Comparison of ENCODE assay signal across 22 cellular contexts in genomic region chr3:112466041-112466440, GRCh38. TPM values are rescaled to one million over a fixed set of nuclear protein-coding genes. Genes with fewer than 3 reads are reported as not detected.
DNase-seq lines count a peak whose midpoint lies in the region; ATAC-seq and TF ChIP-seq lines count a peak whose summit lies in the region.
"Had no signal": no experiment of that assay in that cellular context is flagged by ENCODE, and none has a peak within 500 bp of the region (broad histone marks: within the 10 kb centered on the region; RNA-seq: fewer than 3 reads in every experiment).

No MANE protein-coding gene starts in this region.

- H2BK15ac ChIP-seq in H9 (ENCODE audit: low read depth, low read length) = no peak overlapping the region

- no peak overlapping the region for H2AK5ac ChIP-seq in H9 (ENCODE audit: insufficient read length, low read length)

- H3K9ac ChIP-seq in H9 (ENCODE audit: extremely low read depth, insufficient read length, low read length) = no peak overlapping the region
- no peak overlapping the region for H3K9ac ChIP-seq in neural progenitor cell

- H2AFZ ChIP-seq in H9 (ENCODE audit: low read length) (no peak overlapping the region), neural progenitor cell (replicated peaks) (no peak overlapping the region)

- H3K4me2 ChIP-seq in H9 (ENCODE audit: insufficient read depth, insufficient read length, low read length) (peak overlapping the region; percentile 21), neural progenitor cell (no peak overlapping the region)

- no peak for ATAC-seq in activated naive CD8-positive, alpha-beta T cell treated with anti-CD3 and anti-CD28 coated beads, Interleukin-2, amount 50 U/mL, for 24 hours
- no peak for ATAC-seq in naive B cell (ENCODE audit: low read depth in 2 of 2)
- ATAC-seq in GM19395 (IDR thresholded peaks at IDR 0.05; ENCODE audit: unreplicated experiment) = no peak
- ATAC-seq: HCT116, SK-N-SH treated with all-trans-retinoic acid at 6 μM for 48 hours had no signal

- H4K8ac ChIP-seq in H9 (replicated peaks; ENCODE audit: insufficient read length, low read depth, low read length) = no peak overlapping the region

- H3K14ac ChIP-seq in H9 (ENCODE audit: insufficient read depth, low read length) = no peak overlapping the region

- DNase-seq in COLO829 (ENCODE audit: low spot score) (peak; percentile 77), H9 (no peak), naive B cell (no peak), neural progenitor cell (ENCODE audit: low spot score) (no peak), chondrocyte (ENCODE audit: low spot score) (no peak)
- no peak for DNase-seq in activated naive CD8-positive, alpha-beta T cell treated with anti-CD3 and anti-CD28 coated beads, Interleukin-2, amount 50 U/mL, for 24 hours
- DNase-seq in stimulated activated CD4-positive, alpha-beta T cell treated with anti-CD3 and anti-CD28 coated beads, Interleukin-12 subunit alpha, Interleukin-12 subunit beta, amount 100 ng/mL, for 4 hours = no peak
- DNase-seq: BE2C; CD8-positive, alpha-beta memory T cell; DMS 273 treated with DMSO at 0.1 percent for 48 hours; KBM-7; NCI-H1048; NCI-H146; NCI-H2081 treated with DMSO at 0.1 percent for 48 hours; NCI-H345; NCI-H526 treated with DMSO at 0.1 percent for 48 hours had no signal

- no peaks in the 10 kb centered on the region for H3K9me3 Mint-ChIP-seq in H9
- peaks cover 11% of the 10 kb centered on the region for H3K9me3 Mint-ChIP-seq in activated naive CD8-positive, alpha-beta T cell treated with anti-CD3 and anti-CD28 coated beads, Interleukin-2, amount 50 U/mL, for 24 hours
- H3K9me3 Mint-ChIP-seq in naive B cell = peaks cover 0 to 2% (median 0%) of the 10 kb centered on the region in 7 donors
- H3K9me3 Mint-ChIP-seq in neural progenitor cell = no peaks in the 10 kb centered on the region
- no peaks in the 10 kb centered on the region for H3K9me3 Mint-ChIP-seq in chondrocyte (ENCODE audit: low read depth)
- H3K9me3 Mint-ChIP-seq: CD8-positive, alpha-beta memory T cell had no signal

- H3K9me3 ChIP-seq in H9 (ENCODE audit: control insufficient read depth, low read depth, low read length) (no peaks in the 10 kb centered on the region), neural progenitor cell (ENCODE audit: low read depth) (no peaks in the 10 kb centered on the region)
- H3K9me3 ChIP-seq: BE2C had no signal

- no peak overlapping the region for H3K4ac ChIP-seq in H9 (ENCODE audit: low read depth, low read length)

- H4K91ac ChIP-seq in H9 (ENCODE audit: insufficient read length, low read depth, low read length) = no peak overlapping the region

- H3K27me3 ChIP-seq in H9 (ENCODE audit: insufficient read depth, low read length) = no peaks in the 10 kb centered on the region
- H3K27me3 ChIP-seq in neural progenitor cell = no peaks in the 10 kb centered on the region
- H3K27me3 ChIP-seq: BE2C had no signal

- no peak overlapping the region for H3K23ac ChIP-seq in H9 (ENCODE audit: insufficient read length, low read depth, low read length)

- H3K36me3 Mint-ChIP-seq in H9 (ENCODE audit: insufficient read depth in 1 of 3, low read depth in 3 of 3) (no peaks in the 10 kb centered on the region), naive B cell (peaks cover 32 to 66% of the 10 kb centered on the region in 2 donors), neural progenitor cell (no peaks in the 10 kb centered on the region), chondrocyte (ENCODE audit: low read depth) (no peaks in the 10 kb centered on the region)
- H3K36me3 Mint-ChIP-seq in activated naive CD8-positive, alpha-beta T cell treated with anti-CD3 and anti-CD28 coated beads, Interleukin-2, amount 50 U/mL, for 24 hours (ENCODE audit: low read depth) = peaks cover 66% of the 10 kb centered on the region

- no peak overlapping the region for H3K4me3 ChIP-seq in neural progenitor cell

- H3K27ac Mint-ChIP-seq in H9 = no peak overlapping the region; a peak in 1 of 7 replicates
- H3K27ac Mint-ChIP-seq in activated naive CD8-positive, alpha-beta T cell treated with anti-CD3 and anti-CD28 coated beads, Interleukin-2, amount 50 U/mL, for 24 hours = peak overlapping the region; percentile 47
- peak overlapping the region in 4 of 6 donors; percentile 14 to 91 (median 68) for H3K27ac Mint-ChIP-seq in naive B cell
- H3K27ac Mint-ChIP-seq in neural progenitor cell = no peak overlapping the region
- no peak overlapping the region for H3K27ac Mint-ChIP-seq in chondrocyte (ENCODE audit: unreplicated experiment)

- H3K4me1 ChIP-seq in H9 (ENCODE audit: insufficient read depth, low read length) = peaks cover 4% of the 10 kb centered on the region; the same call in 1 of the 2 replicates
- H3K4me1 ChIP-seq in neural progenitor cell = no peaks in the 10 kb centered on the region
- H3K4me1 ChIP-seq: BE2C had no signal

- no peak overlapping the region for H3K18ac ChIP-seq in H9 (ENCODE audit: insufficient read length, low read depth, low read length)

- H3K27ac ChIP-seq in H9 (ENCODE audit: insufficient read length, low read depth, low read length) = no peak overlapping the region
- no peak overlapping the region for H3K27ac ChIP-seq in neural progenitor cell
- H3K27ac ChIP-seq: HL-60 had no signal

- H2BK5ac ChIP-seq in H9 (ENCODE audit: insufficient read length, low read length) = no peak overlapping the region

- no peak overlapping the region for H2BK120ac ChIP-seq in H9 (ENCODE audit: low read depth, low read length, poor library complexity, severe bottlenecking)

- H2BK12ac ChIP-seq in H9 (ENCODE audit: insufficient read length, low read depth, low read length) = no peak overlapping the region

- no CpG with 5 or more reads among the region's 2 CpGs for WGBS in H9 (ENCODE audit: extremely low coverage, insufficient read length, low lambda C conversion rate)

- H3K4me1 Mint-ChIP-seq in H9 = peaks cover 10 to 16% of the 10 kb centered on the region in 2 experiments
- H3K4me1 Mint-ChIP-seq in activated naive CD8-positive, alpha-beta T cell treated with anti-CD3 and anti-CD28 coated beads, Interleukin-2, amount 50 U/mL, for 24 hours = peaks cover 87% of the 10 kb centered on the region
- peaks cover 63 to 95% (median 75%) of the 10 kb centered on the region in 3 donors for H3K4me1 Mint-ChIP-seq in naive B cell
- no peaks in the 10 kb centered on the region for H3K4me1 Mint-ChIP-seq in neural progenitor cell
- peaks cover 30% of the 10 kb centered on the region for H3K4me1 Mint-ChIP-seq in chondrocyte (ENCODE audit: low read depth)

- no peaks in the 10 kb centered on the region for H3K23me2 ChIP-seq in H9 (ENCODE audit: insufficient read length, low read depth, low read length, poor library complexity, severe bottlenecking)

- no peak overlapping the region for H4K5ac ChIP-seq in H9 (ENCODE audit: insufficient read length, low read depth, low read length)

- no peak overlapping the region for H2BK20ac ChIP-seq in H9 (ENCODE audit: low read depth, low read length, poor library complexity, severe bottlenecking)

- no peaks in the 10 kb centered on the region for H3K79me2 ChIP-seq in H9 (ENCODE audit: insufficient read depth, low read length)
- H3K79me2 ChIP-seq in neural progenitor cell (ENCODE audit: low read depth) = no peaks in the 10 kb centered on the region

- no peaks in the 10 kb centered on the region for H3K36me3 ChIP-seq in neural progenitor cell
- H3K36me3 ChIP-seq: BE2C had no signal

- H3K27me3 Mint-ChIP-seq in H9 (ENCODE audit: low read depth) (no peaks in the 10 kb centered on the region), naive B cell (no peaks in the 10 kb centered on the region), neural progenitor cell (ENCODE audit: insufficient read depth, low read depth) (peaks cover 2% of the 10 kb centered on the region), chondrocyte (ENCODE audit: low read depth) (no peaks in the 10 kb centered on the region)
- no peaks in the 10 kb centered on the region for H3K27me3 Mint-ChIP-seq in activated naive CD8-positive, alpha-beta T cell treated with anti-CD3 and anti-CD28 coated beads, Interleukin-2, amount 50 U/mL, for 24 hours
- H3K27me3 Mint-ChIP-seq: CD8-positive, alpha-beta memory T cell had no signal

- H3K4me3 Mint-ChIP-seq in H9 (no peak overlapping the region), naive B cell (peak overlapping the region in 6 of 8 donors; percentile 9 to 67 (median 40)), neural progenitor cell (no peak overlapping the region), chondrocyte (ENCODE audit: unreplicated experiment) (no peak overlapping the region)
- H3K4me3 Mint-ChIP-seq in activated naive CD8-positive, alpha-beta T cell treated with anti-CD3 and anti-CD28 coated beads, Interleukin-2, amount 50 U/mL, for 24 hours = no peak overlapping the region

- H4K20me1 ChIP-seq in H9 (ENCODE audit: control insufficient read depth, insufficient read depth, insufficient read length) (no peaks in the 10 kb centered on the region), neural progenitor cell (ENCODE audit: low read depth) (no peaks in the 10 kb centered on the region)

- no peaks in the 10 kb centered on the region for H3K79me1 ChIP-seq in H9 (ENCODE audit: insufficient read depth, low read depth, low read length, poor library complexity, severe bottlenecking)

- H3T11ph ChIP-seq in H9 (ENCODE audit: low read length) = no peak overlapping the region

- no peak for TF ChIP-seq CTCF in H9 (conservative IDR thresholded peaks at IDR 0.05)
- no peak for TF ChIP-seq CTCF in neural progenitor cell (IDR thresholded peaks at IDR 0.05)
- TF ChIP-seq CTCF in chondrocyte (IDR thresholded peaks at IDR 0.05) = no peak

- H3K56ac ChIP-seq in H9 (ENCODE audit: insufficient read length, low read depth, low read length) = no peak overlapping the region

- no peaks in the 10 kb centered on the region for H3F3A ChIP-seq in neural progenitor cell (ENCODE audit: low read depth)

RNA-seq across cellular contexts. Expression of gene BTLA, which starts 33.2 kb away (rescaled TPM):
- total RNA-seq in H9 (2021) (not detected in 2 replicates), neural progenitor cell (ENCODE audit: low replicate concordance) (3.9 TPM in 1 of 2 replicates, not detected in the other), chondrocyte (0.42 TPM in 1 of 3 replicates, not detected in the others)
- polyA plus RNA-seq in naive B cell (ENCODE audit: low read depth in 6 of 6) = 100 to 1,000 TPM; 109 to 194 (median 148) TPM
- total RNA-seq: Daoy, M059J had no signal

Comparison
In these comparisons a context has a peak if more than half of its experiments do, and no peak if none do; other contexts are left out.
1. H3K27ac Mint-ChIP-seq: peak in activated naive CD8-positive, alpha-beta T cell treated with anti-CD3 and anti-CD28 coated beads, Interleukin-2, amount 50 U/mL, for 24 hours (single experiment) and naive B cell (4 of 6); none in H9 (0 of 3), neural progenitor cell (single experiment) and chondrocyte (single experiment).
2. H3K4me3 Mint-ChIP-seq: peak in naive B cell (6 of 8); none in H9 (0 of 2), activated naive CD8-positive, alpha-beta T cell treated with anti-CD3 and anti-CD28 coated beads, Interleukin-2, amount 50 U/mL, for 24 hours (single experiment), neural progenitor cell (single experiment) and chondrocyte (single experiment).